22 cellular contexts compared by ENCODE assay signal in genomic region chr11:78213526-78214330, GRCh38. TPM values are rescaled to one million over a fixed set of nuclear protein-coding genes. Genes with fewer than 3 reads are reported as not detected.
DNase-seq lines count a peak whose midpoint lies in the region; ATAC-seq and TF ChIP-seq lines count a peak whose summit lies in the region.
"Had no signal": no experiment of that assay in that cellular context is flagged by ENCODE, and none has a peak within 500 bp of the region (broad histone marks: within the 10 kb centered on the region; RNA-seq: fewer than 3 reads in every experiment).

No MANE protein-coding gene starts in this region.

- H3K9me3 ChIP-seq in left ventricle myocardium inferior (replicated peaks) (no peaks in the 10 kb centered on the region), ascending aorta (no peaks in the 10 kb centered on the region), tibial artery (no peaks in the 10 kb centered on the region)
- H3K9me3 ChIP-seq: esophagus muscularis mucosa, left lung, SJSA1, stomach had no signal

- H3K36me3 ChIP-seq in left ventricle myocardium inferior (peaks cover 54% of the 10 kb centered on the region), ascending aorta (peaks cover 47 to 68% of the 10 kb centered on the region in 2 donors), tibial artery (peaks cover 29 to 75% (median 75%) of the 10 kb centered on the region in 3 donors)
- H3K36me3 ChIP-seq: SJSA1 had no signal

- no peak for TF ChIP-seq CTCF in left ventricle myocardium inferior (IDR thresholded peaks at IDR 0.05; ENCODE audit: borderline replicate concordance)
- no peak for TF ChIP-seq CTCF in ascending aorta (IDR thresholded peaks at IDR 0.05)
- no peak for TF ChIP-seq CTCF in tibial artery (IDR thresholded peaks at IDR 0.05)

- no peak overlapping the region for H3K27ac ChIP-seq in left ventricle myocardium inferior (replicated peaks)
- peak overlapping the region; percentile 48 to 49 for H3K27ac ChIP-seq in ascending aorta
- peak overlapping the region; percentile 36 to 56 for H3K27ac ChIP-seq in tibial artery
- H3K27ac ChIP-seq: esophagus muscularis mucosa, left lung, SJSA1, stomach had no signal

- intact Hi-C loops in left ventricle myocardium inferior (cut with micrococcal nuclease) (no loop called here), left ventricle myocardium superior (cut with micrococcal nuclease) (no loop called here), ascending aorta (cut with DNase I) (loop anchor here (2.0 kb wide), 1 partner anchor 21 kb away; no protein-coding TSS in a partner anchor), tibial artery (cut with DNase I; ENCODE audit: low total_unique reads) (loop anchor here (2.0 kb wide), 1 partner anchor 59 kb away; no protein-coding TSS in a partner anchor)

- ATAC-seq in left ventricle myocardium superior (no peak), HG02759 (IDR thresholded peaks at IDR 0.05; ENCODE audit: unreplicated experiment) (no peak), GM21423 (IDR thresholded peaks at IDR 0.05; ENCODE audit: unreplicated experiment) (no peak)
- ATAC-seq: activated CD4-positive, CD25-positive, alpha-beta regulatory T cell treated with anti-CD3 and anti-CD28 coated beads, Interleukin-2, amount 50 U/mL, for 24 hours; activated naive CD4-positive, alpha-beta T cell treated with anti-CD3 and anti-CD28 coated beads, Interleukin-2, amount 50 U/mL, for 72 hours had no signal

- peaks cover 9% of the 10 kb centered on the region for H3K4me1 ChIP-seq in left ventricle myocardium inferior
- H3K4me1 ChIP-seq in ascending aorta, result no peaks in the 10 kb centered on the region
- peaks cover 0 to 31% (median 7%) of the 10 kb centered on the region in 4 donors for H3K4me1 ChIP-seq in tibial artery
- H3K4me1 ChIP-seq: esophagus muscularis mucosa, SJSA1, stomach had no signal

- H3K4me3 ChIP-seq in left ventricle myocardium inferior, result no peak overlapping the region
- no peak overlapping the region for H3K4me3 ChIP-seq in ascending aorta
- H3K4me3 ChIP-seq in tibial artery, result no peak overlapping the region
- H3K4me3 ChIP-seq: esophagus muscularis mucosa, left lung, SJSA1, stomach had no signal

- peak; percentile 12 for DNase-seq in left ventricle myocardium inferior
- no peak for DNase-seq in left ventricle myocardium superior
- peak in 1 of 2 donors; percentile 61 for DNase-seq in ascending aorta (ENCODE audit: low spot score in 2 of 2)
- DNase-seq in lung microvascular endothelial cell (ENCODE audit: low read depth in 2 of 2), result peak; percentile 18 to 25
- DNase-seq in tibial artery, result peak in 1 of 2 donors; percentile 51
- DNase-seq in 8988T, result no peak
- DNase-seq: activated CD4-positive, alpha-beta T cell treated with anti-CD3 and anti-CD28 coated beads, Interleukin-2, amount 50 U/mL, for 48 hours; activated CD8-positive, alpha-beta memory T cell treated with anti-CD3 and anti-CD28 coated beads, Interleukin-2, amount 50 U/mL, for 4 hours; DMS53; HCEC 1CT; left lung; NCI-H1048; NCI-H187; NCI-H510A treated with DMSO at 0.1 percent for 48 hours; stomach; trophoblast cell had no signal

- H3K27me3 ChIP-seq in left ventricle myocardium inferior (ENCODE audit: low read depth) (no peaks in the 10 kb centered on the region), ascending aorta (no peaks in the 10 kb centered on the region), tibial artery (no peaks in the 10 kb centered on the region)
- H3K27me3 ChIP-seq: esophagus muscularis mucosa, left lung, SJSA1, stomach had no signal

RNA-seq across cellular contexts. Expression of gene USP35, which starts 25.0 kb away (rescaled TPM):
- total RNA-seq in left ventricle myocardium inferior (5.8 TPM), left ventricle myocardium superior (4.7 TPM), ascending aorta (34.0 TPM), lung microvascular endothelial cell (3.9 and 5.2 TPM in 2 replicates)

RNA-seq across cellular contexts. Expression of gene KCTD21, which starts 25.3 kb away (rescaled TPM):
- 8.6 TPM for total RNA-seq in left ventricle myocardium inferior
- 8.5 TPM for total RNA-seq in left ventricle myocardium superior
- 30.7 TPM for total RNA-seq in ascending aorta
- total RNA-seq in lung microvascular endothelial cell, result 4.1 and 5.2 TPM in 2 replicates

Comparison
In these comparisons a context has a peak if more than half of its experiments do, and no peak if none do; other contexts are left out.
1. DNase-seq: peak in left ventricle myocardium inferior (single experiment) and lung microvascular endothelial cell (2 of 2); none in left ventricle myocardium superior (single experiment) and 8988T (single experiment).
2. intact Hi-C loops: an anchor here in ascending aorta (2.0 kb wide) and tibial artery (2.0 kb wide); none called in left ventricle myocardium inferior and left ventricle myocardium superior.